Comparison of ENCODE assay signal across 28 cellular contexts in genomic region chr2:25170888-25171287, GRCh38. TPM values are rescaled to one million over a fixed set of nuclear protein-coding genes. Genes with fewer than 3 reads are reported as not detected.
"Had no signal": no experiment of that assay in that cellular context is flagged by ENCODE, and none has a peak within 500 bp of the region (broad histone marks: within the 10 kb centered on the region; RNA-seq: fewer than 3 reads in every experiment).

No MANE protein-coding gene starts in this region.

- H3K36me3 Mint-ChIP-seq: activated naive CD4-positive, alpha-beta T cell treated with anti-CD3 and anti-CD28 coated beads, Interleukin-2, amount 10 ng/mL, durations not matched to agents 7 days and 5 days; activated naive CD8-positive, alpha-beta T cell treated with anti-CD3 and anti-CD28 coated beads for 36 hours; T-cell had no signal

- H3K27ac ChIP-seq: brain microvascular endothelial cell, cardiac muscle cell, Peyer's patch, RWPE1, SJSA1, VCaP had no signal

- H3K4me1 Mint-ChIP-seq: activated T-helper 17 cell treated with anti-CD3 and anti-CD28 coated beads, Interleukin-2, amount 50 U/mL, for 72 hours had no signal

- DNase-seq: activated CD4-positive, alpha-beta memory T cell treated with anti-CD3 and anti-CD28 coated beads, Interleukin-2, amount 10 ng/mL, durations not matched to agents 7 days and 5 days; activated CD4-positive, alpha-beta T cell treated with anti-CD3 and anti-CD28 coated beads for 36 hours; activated CD4-positive, alpha-beta T cell treated with anti-CD3 and anti-CD28 coated beads, Interleukin-2, amount 50 U/mL, for 1 hour; activated CD4-positive, CD25-positive, alpha-beta regulatory T cell; activated gamma-delta T cell treated with Interleukin-2 at 50 U/mL for 16 hours; activated naive CD4-positive, alpha-beta T cell treated with anti-CD3 and anti-CD28 coated beads, Interleukin-2, amount 10 ng/mL, durations not matched to agents 7 days and 5 days; activated naive CD8-positive, alpha-beta T cell treated with anti-CD3 and anti-CD28 coated beads for 36 hours; activated T-cell treated with anti-CD3 and anti-CD28 coated beads for 4 hours; activated T-cell treated with anti-CD3 and anti-CD28 coated beads, Interleukin-2, amount 50 U/mL, for 48 hours; brain microvascular endothelial cell; cerebellar nuclear complex; Kasumi-1; NCI-H1105; NCI-H1436; NCI-H187 treated with DMSO at 0.1 percent for 48 hours; NCI-H2081 treated with DMSO at 0.1 percent for 48 hours; NCI-H446 treated with DMSO at 0.1 percent for 48 hours; NCI-H526; NCI-H774; Peyer's patch; SHP77; T-cell had no signal

- H3K9me3 ChIP-seq: Peyer's patch, SJSA1 had no signal

- H3K27ac Mint-ChIP-seq: activated CD4-positive, alpha-beta memory T cell treated with anti-CD3 and anti-CD28 coated beads, Interleukin-2, amount 10 ng/mL, durations not matched to agents 7 days and 5 days; activated CD4-positive, alpha-beta T cell treated with anti-CD3 and anti-CD28 coated beads for 36 hours; activated naive CD4-positive, alpha-beta T cell treated with anti-CD3 and anti-CD28 coated beads, Interleukin-2, amount 10 ng/mL, durations not matched to agents 7 days and 5 days; activated naive CD8-positive, alpha-beta T cell treated with anti-CD3 and anti-CD28 coated beads for 36 hours; activated T-helper 17 cell treated with anti-CD3 and anti-CD28 coated beads, Interleukin-2, amount 50 U/mL, for 72 hours; dendritic cell treated with granulocyte-macrophage colony-stimulating factor and Interleukin-4, amounts not matched to agents 40 ng/mL and 50 ng/mL, for 4 days; T-cell had no signal

- H3K36me3 ChIP-seq: brain microvascular endothelial cell, cardiac muscle cell, Peyer's patch, SJSA1 had no signal

- ATAC-seq: activated CD4-positive, alpha-beta T cell treated with anti-CD3 and anti-CD28 coated beads for 36 hours; activated T-helper 17 cell treated with anti-CD3 and anti-CD28 coated beads, Interleukin-2, amount 50 U/mL, for 72 hours; T-cell had no signal

- H3K4me3 ChIP-seq: cardiac muscle cell, Peyer's patch, SJSA1 had no signal

- H3K9me3 Mint-ChIP-seq: activated CD4-positive, alpha-beta memory T cell treated with anti-CD3 and anti-CD28 coated beads, Interleukin-2, amount 10 ng/mL, durations not matched to agents 7 days and 5 days; activated naive CD4-positive, alpha-beta T cell treated with anti-CD3 and anti-CD28 coated beads, Interleukin-2, amount 10 ng/mL, durations not matched to agents 7 days and 5 days; activated naive CD8-positive, alpha-beta T cell treated with anti-CD3 and anti-CD28 coated beads for 36 hours; activated T-helper 17 cell treated with anti-CD3 and anti-CD28 coated beads, Interleukin-2, amount 50 U/mL, for 72 hours; dendritic cell treated with granulocyte-macrophage colony-stimulating factor and Interleukin-4, amounts not matched to agents 40 ng/mL and 50 ng/mL, for 4 days; T-cell had no signal

- H3K4me3 Mint-ChIP-seq: activated CD4-positive, alpha-beta memory T cell treated with anti-CD3 and anti-CD28 coated beads, Interleukin-2, amount 10 ng/mL, durations not matched to agents 7 days and 5 days; activated CD4-positive, alpha-beta T cell treated with anti-CD3 and anti-CD28 coated beads for 36 hours; activated naive CD4-positive, alpha-beta T cell treated with anti-CD3 and anti-CD28 coated beads, Interleukin-2, amount 10 ng/mL, durations not matched to agents 7 days and 5 days; activated naive CD8-positive, alpha-beta T cell treated with anti-CD3 and anti-CD28 coated beads for 36 hours; activated T-helper 17 cell treated with anti-CD3 and anti-CD28 coated beads, Interleukin-2, amount 50 U/mL, for 72 hours; dendritic cell treated with granulocyte-macrophage colony-stimulating factor and Interleukin-4, amounts not matched to agents 40 ng/mL and 50 ng/mL, for 4 days had no signal

RNA-seq across cellular contexts. Expression of gene POMC, which starts 2.5 kb away (rescaled TPM):
- total RNA-seq: Peyer's patch, SJSA1 had no signal
